Comparison of ENCODE assay signal across 13 cellular contexts in genomic region chr4:84235545-84235944, GRCh38.
DNase-seq lines count a peak whose midpoint lies in the region; ATAC-seq and TF ChIP-seq lines count a peak whose summit lies in the region.
"Had no signal": no experiment of that assay in that cellular context is flagged by ENCODE, and none has a peak within 500 bp of the region (broad histone marks: within the 10 kb centered on the region; RNA-seq: fewer than 3 reads in every experiment).

No MANE protein-coding gene starts in this region.

- 83% methylated on average over 3 of the region's 3 CpGs for WGBS in esophagus muscularis mucosa

- H3K27me3 ChIP-seq in esophagus muscularis mucosa (no peaks in the 10 kb centered on the region), gastrocnemius medialis (no peaks in the 10 kb centered on the region)
- H3K27me3 ChIP-seq: ascending aorta, sigmoid colon had no signal

- peak overlapping the region in 1 of 4 donors; percentile 14 for H3K27ac ChIP-seq in esophagus muscularis mucosa (replicated peaks in 1 of 4)
- H3K27ac ChIP-seq in gastrocnemius medialis: no peak overlapping the region
- H3K27ac ChIP-seq: 22Rv1, ascending aorta, sigmoid colon had no signal

- no peak for TF ChIP-seq EP300 in esophagus muscularis mucosa (IDR thresholded peaks at IDR 0.05)

- TF ChIP-seq POLR2A in esophagus muscularis mucosa (IDR thresholded peaks at IDR 0.05; ENCODE audit: low read depth) (no peak), gastrocnemius medialis (IDR thresholded peaks at IDR 0.05) (no peak)

- H3K4me3 ChIP-seq in esophagus muscularis mucosa (no peak overlapping the region), gastrocnemius medialis (no peak overlapping the region)
- H3K4me3 ChIP-seq: ascending aorta, sigmoid colon had no signal

- no peaks in the 10 kb centered on the region for H3K36me3 ChIP-seq in esophagus muscularis mucosa
- no peaks in the 10 kb centered on the region for H3K36me3 ChIP-seq in gastrocnemius medialis
- H3K36me3 ChIP-seq: ascending aorta, sigmoid colon had no signal

- no peaks in the 10 kb centered on the region for H3K9me3 ChIP-seq in esophagus muscularis mucosa
- no peaks in the 10 kb centered on the region for H3K9me3 ChIP-seq in gastrocnemius medialis
- H3K9me3 ChIP-seq: ascending aorta, sigmoid colon had no signal

- in situ Hi-C loops in gastrocnemius medialis (cut with MboI; ENCODE audit: low sequenced_read_pairs in 4 of 4): no loop called here

- peak; percentile 97 for ATAC-seq in HG02610 (IDR thresholded peaks at IDR 0.05; ENCODE audit: unreplicated experiment)
- ATAC-seq in HG03354 (IDR thresholded peaks at IDR 0.05; ENCODE audit: poor library complexity, severe bottlenecking, unreplicated experiment): peak; percentile 100
- no peak for ATAC-seq in gastrocnemius medialis
- ATAC-seq: T-cell had no signal

- intact Hi-C loops in esophagus muscularis mucosa (cut with DNase I) (loop anchor here (10.0 kb wide), 1 partner anchor 249 kb away; no protein-coding TSS in a partner anchor), gastrocnemius medialis (cut with DNase I; ENCODE audit: low total_unique reads) (no loop called here)

- DNase-seq in SKM-1 treated with dmso at 0.1 percent for 144 hours (lab: John Stamatoyannopoulos, UW; ENCODE audit: unreplicated experiment): peak; percentile 18
- DNase-seq in SKM-1 (lab: John Stamatoyannopoulos, UW; ENCODE audit: unreplicated experiment): no peak
- DNase-seq in esophagus muscularis mucosa (ENCODE audit: extremely low spot score): no peak
- DNase-seq in HPDE6-E6E7 (ENCODE audit: extremely low spot score): no peak
- DNase-seq in NCI-H187 treated with DMSO at 0.1 percent for 48 hours (lab: John Stamatoyannopoulos, UW): no peak
- DNase-seq in gastrocnemius medialis: no peak
- DNase-seq: NCI-H524, sigmoid colon, T-cell had no signal

- H3K4me1 ChIP-seq in esophagus muscularis mucosa: peaks cover 0 to 60% (median 49%) of the 10 kb centered on the region in 4 donors
- H3K4me1 ChIP-seq in gastrocnemius medialis: no peaks in the 10 kb centered on the region
- H3K4me1 ChIP-seq: ascending aorta, sigmoid colon had no signal

- no peak for TF ChIP-seq CTCF in esophagus muscularis mucosa (IDR thresholded peaks at IDR 0.05)
- no peak for TF ChIP-seq CTCF in gastrocnemius medialis (IDR thresholded peaks at IDR 0.05 in 4 of 5, conservative IDR thresholded peaks at IDR 0.05 in 1 of 5)

Comparison
In these comparisons a context has a peak if more than half of its experiments do, and no peak if none do; other contexts are left out.
1. ATAC-seq: peak in HG02610 (single experiment) and HG03354 (single experiment); none in gastrocnemius medialis (0 of 2).